26 cellular contexts compared by ENCODE assay signal in genomic region chr1:184146202-184146601, GRCh38.
"Had no signal": no experiment of that assay in that cellular context is flagged by ENCODE, and none has a peak within 500 bp of the region (broad histone marks: within the 10 kb centered on the region; RNA-seq: fewer than 3 reads in every experiment).

No MANE protein-coding gene starts in this region.

- H3K4me1 Mint-ChIP-seq: activated B cell treated with CpG ODN at 0.5 μM for 24 hours; activated CD4-positive, alpha-beta memory T cell treated with anti-CD3 and anti-CD28 coated beads, Interleukin-2, amount 10 ng/mL, durations not matched to agents 7 days and 5 days; activated CD4-positive, alpha-beta T cell treated with anti-CD3 and anti-CD28 coated beads, Interleukin-2, amount 10 ng/mL, durations not matched to agents 7 days and 5 days; activated naive CD4-positive, alpha-beta T cell treated with anti-CD3 and anti-CD28 coated beads, Interleukin-2, amount 10 ng/mL, durations not matched to agents 7 days and 5 days; activated naive CD8-positive, alpha-beta T cell treated with anti-CD3 and anti-CD28 coated beads, Interleukin-2, amount 10 ng/mL, durations not matched to agents 7 days and 5 days; central memory CD8-positive, alpha-beta T cell; endodermal cell; T-helper 17 cell had no signal

- DNase-seq: activated B cell treated with CpG ODN at 0.5 μM for 24 hours; activated CD4-positive, alpha-beta memory T cell treated with anti-CD3 and anti-CD28 coated beads, Interleukin-2, amount 10 ng/mL, durations not matched to agents 7 days and 5 days; activated CD4-positive, alpha-beta T cell treated with anti-CD3 and anti-CD28 coated beads, Interleukin-2, amount 10 ng/mL, durations not matched to agents 7 days and 5 days; activated CD4-positive, alpha-beta T cell treated with anti-CD3 and anti-CD28 coated beads, Interleukin-2, amount 50 U/mL, for 4 hours; activated CD8-positive, alpha-beta memory T cell treated with anti-CD3 and anti-CD28 coated beads, Interleukin-2, amount 50 U/mL, for 48 hours; activated gamma-delta T cell; activated naive CD4-positive, alpha-beta T cell; activated naive CD4-positive, alpha-beta T cell treated with anti-CD3 and anti-CD28 coated beads, Interleukin-2, amount 10 ng/mL, durations not matched to agents 7 days and 5 days; activated naive CD8-positive, alpha-beta T cell treated with anti-CD3 and anti-CD28 coated beads, Interleukin-2, amount 10 ng/mL, durations not matched to agents 7 days and 5 days; activated T-cell treated with anti-CD3 and anti-CD28 coated beads for 4 hours; activated T-cell treated with anti-CD3 and anti-CD28 coated beads, Interleukin-2, amount 50 U/mL, for 24 hours; activated T-cell treated with anti-CD3 and anti-CD28 coated beads, Interleukin-2, amount 50 U/mL, for 72 hours; brain microvascular endothelial cell; effector memory CD4-positive, alpha-beta T cell; endodermal cell; foreskin keratinocyte; gastrocnemius medialis; glutamatergic neuron; heart left ventricle; T-helper 17 cell; T1000; WERI-Rb-1 had no signal

- H3K27ac Mint-ChIP-seq: activated B cell treated with CpG ODN at 0.5 μM for 24 hours; activated CD4-positive, alpha-beta memory T cell treated with anti-CD3 and anti-CD28 coated beads, Interleukin-2, amount 10 ng/mL, durations not matched to agents 7 days and 5 days; activated CD4-positive, alpha-beta T cell treated with anti-CD3 and anti-CD28 coated beads, Interleukin-2, amount 10 ng/mL, durations not matched to agents 7 days and 5 days; activated naive CD4-positive, alpha-beta T cell treated with anti-CD3 and anti-CD28 coated beads, Interleukin-2, amount 10 ng/mL, durations not matched to agents 7 days and 5 days; activated naive CD4-positive, alpha-beta T cell treated with anti-CD3 and anti-CD28 coated beads, Interleukin-2, amount 50 U/mL, for 72 hours; activated naive CD8-positive, alpha-beta T cell treated with anti-CD3 and anti-CD28 coated beads, Interleukin-2, amount 10 ng/mL, durations not matched to agents 7 days and 5 days; activated T-cell treated with anti-CD3 and anti-CD28 coated beads, Interleukin-2, amount 50 U/mL, for 24 hours; activated T-cell treated with anti-CD3 and anti-CD28 coated beads, Interleukin-2, amount 50 U/mL, for 72 hours; dendritic cell treated with granulocyte-macrophage colony-stimulating factor and Interleukin-4, amounts not matched to agents 40 ng/mL and 50 ng/mL, for 4 days; endodermal cell; T-helper 17 cell; T-helper 2 cell treated with Interferon-gamma antibody and Interleukin-4, amounts not matched to agents 5 μg/mL and 100 μg/mL, for 36 hours had no signal

- H3K4me3 Mint-ChIP-seq: activated B cell treated with CpG ODN at 0.5 μM for 24 hours; activated CD4-positive, alpha-beta memory T cell treated with anti-CD3 and anti-CD28 coated beads, Interleukin-2, amount 10 ng/mL, durations not matched to agents 7 days and 5 days; activated CD4-positive, alpha-beta T cell treated with anti-CD3 and anti-CD28 coated beads, Interleukin-2, amount 10 ng/mL, durations not matched to agents 7 days and 5 days; activated naive CD4-positive, alpha-beta T cell treated with anti-CD3 and anti-CD28 coated beads, Interleukin-2, amount 10 ng/mL, durations not matched to agents 7 days and 5 days; activated naive CD8-positive, alpha-beta T cell treated with anti-CD3 and anti-CD28 coated beads, Interleukin-2, amount 10 ng/mL, durations not matched to agents 7 days and 5 days; activated T-cell treated with anti-CD3 and anti-CD28 coated beads, Interleukin-2, amount 50 U/mL, for 24 hours; activated T-cell treated with anti-CD3 and anti-CD28 coated beads, Interleukin-2, amount 50 U/mL, for 72 hours; central memory CD8-positive, alpha-beta T cell; dendritic cell treated with granulocyte-macrophage colony-stimulating factor and Interleukin-4, amounts not matched to agents 40 ng/mL and 50 ng/mL, for 4 days; endodermal cell; T-helper 17 cell; T-helper 2 cell treated with Interferon-gamma antibody and Interleukin-4, amounts not matched to agents 5 μg/mL and 100 μg/mL, for 36 hours had no signal

- H3K36me3 Mint-ChIP-seq: activated naive CD4-positive, alpha-beta T cell treated with anti-CD3 and anti-CD28 coated beads, Interleukin-2, amount 10 ng/mL, durations not matched to agents 7 days and 5 days; activated naive CD4-positive, alpha-beta T cell treated with anti-CD3 and anti-CD28 coated beads, Interleukin-2, amount 50 U/mL, for 72 hours; activated naive CD8-positive, alpha-beta T cell treated with anti-CD3 and anti-CD28 coated beads, Interleukin-2, amount 10 ng/mL, durations not matched to agents 7 days and 5 days had no signal

- H3K9me3 Mint-ChIP-seq: activated B cell treated with CpG ODN at 0.5 μM for 24 hours; activated CD4-positive, alpha-beta memory T cell treated with anti-CD3 and anti-CD28 coated beads, Interleukin-2, amount 10 ng/mL, durations not matched to agents 7 days and 5 days; activated CD4-positive, alpha-beta T cell treated with anti-CD3 and anti-CD28 coated beads, Interleukin-2, amount 10 ng/mL, durations not matched to agents 7 days and 5 days; activated naive CD4-positive, alpha-beta T cell treated with anti-CD3 and anti-CD28 coated beads, Interleukin-2, amount 10 ng/mL, durations not matched to agents 7 days and 5 days; activated naive CD4-positive, alpha-beta T cell treated with anti-CD3 and anti-CD28 coated beads, Interleukin-2, amount 50 U/mL, for 72 hours; activated naive CD8-positive, alpha-beta T cell treated with anti-CD3 and anti-CD28 coated beads, Interleukin-2, amount 10 ng/mL, durations not matched to agents 7 days and 5 days; activated T-cell treated with anti-CD3 and anti-CD28 coated beads, Interleukin-2, amount 50 U/mL, for 24 hours; central memory CD8-positive, alpha-beta T cell; dendritic cell treated with granulocyte-macrophage colony-stimulating factor and Interleukin-4, amounts not matched to agents 40 ng/mL and 50 ng/mL, for 4 days; T-helper 2 cell treated with Interferon-gamma antibody and Interleukin-4, amounts not matched to agents 5 μg/mL and 100 μg/mL, for 36 hours had no signal

- H3K27me3 Mint-ChIP-seq: dendritic cell treated with granulocyte-macrophage colony-stimulating factor and Interleukin-4, amounts not matched to agents 40 ng/mL and 50 ng/mL, for 4 days had no signal
